Comparison of ENCODE assay signal across 20 cellular contexts in genomic region chr9:19496321-19496720, GRCh38.
"Had no signal": no experiment of that assay in that cellular context is flagged by ENCODE, and none has a peak within 500 bp of the region (broad histone marks: within the 10 kb centered on the region; RNA-seq: fewer than 3 reads in every experiment).

No MANE protein-coding gene starts in this region.

- H3K27ac Mint-ChIP-seq: naive thymus-derived CD8-positive, alpha-beta T cell; progenitor cell of endocrine pancreas; stimulated activated naive CD8-positive, alpha-beta T cell treated with anti-CD3 and anti-CD28 coated beads, Interleukin-15, amount 100 ng/mL, for 72 hours had no signal

- H3K27me3 ChIP-seq: gastrocnemius medialis, pancreas, right lobe of liver, testis, tibial nerve, upper lobe of left lung had no signal

- H3K9me3 ChIP-seq: gastrocnemius medialis, neutrophil, pancreas, right lobe of liver, testis, upper lobe of left lung had no signal

- H3K4me1 Mint-ChIP-seq: neural crest cell had no signal

- H3K4me1 ChIP-seq: pancreas, right lobe of liver, testis had no signal

- H3K4me3 ChIP-seq: gastrocnemius medialis, lower lobe of right lung, pancreas, right lobe of liver, testis, tibial nerve, upper lobe of left lung had no signal

- DNase-seq: cortex of kidney; effector CD4-positive, alpha-beta T cell; gastrocnemius medialis; head of caudate nucleus; left ventricle myocardium superior; lower lobe of right lung; naive thymus-derived CD8-positive, alpha-beta T cell; pancreas; right lobe of liver; small intestine; stimulated activated CD4-positive, alpha-beta T cell treated with anti-CD3 and anti-CD28 coated beads, Interleukin-15, amount 100 ng/mL, for 24 hours; stimulated activated CD4-positive, alpha-beta T cell treated with anti-CD3 and anti-CD28 coated beads, Interleukin-2, amount 100 ng/mL, for 48 hours; stimulated activated naive B cell treated with anti-CD40 and anti-IgM and Interleukin-4, amounts not matched to agents 10 μg/mL and 1 μg/mL and 100 μg/mL, for 72 hours; stimulated activated naive CD8-positive, alpha-beta T cell treated with anti-CD3 and anti-CD28 coated beads, Interleukin-15, amount 100 ng/mL, for 72 hours; testis; upper lobe of left lung had no signal

- H3K4me3 Mint-ChIP-seq: naive thymus-derived CD8-positive, alpha-beta T cell; neural crest cell; stimulated activated naive B cell treated with anti-CD40 and anti-IgM and Interleukin-4, amounts not matched to agents 10 μg/mL and 1 μg/mL and 100 μg/mL, for 72 hours; stimulated activated naive CD8-positive, alpha-beta T cell treated with anti-CD3 and anti-CD28 coated beads, Interleukin-15, amount 100 ng/mL, for 72 hours had no signal

- H3K36me3 ChIP-seq: gastrocnemius medialis, lower lobe of right lung, neutrophil, pancreas, right lobe of liver, tibial nerve, upper lobe of left lung had no signal

- ATAC-seq: gastrocnemius medialis; left ventricle myocardium superior; lower lobe of right lung; naive thymus-derived CD8-positive, alpha-beta T cell; pancreas; right lobe of liver; stimulated activated naive B cell treated with anti-CD40 and anti-IgM and Interleukin-4, amounts not matched to agents 10 μg/mL and 1 μg/mL and 100 μg/mL, for 72 hours; stimulated activated naive CD8-positive, alpha-beta T cell treated with anti-CD3 and anti-CD28 coated beads, Interleukin-15, amount 100 ng/mL, for 72 hours had no signal

- H3K27ac ChIP-seq: gastrocnemius medialis, lower lobe of right lung, neutrophil, pancreas, right lobe of liver, testis, tibial nerve, upper lobe of left lung had no signal
